In genomic region chr21:20856926-20857325, GRCh38 we compare ENCODE assay signal across 18 cellular contexts.
DNase-seq lines count a peak whose midpoint lies in the region; ATAC-seq and TF ChIP-seq lines count a peak whose summit lies in the region.
"Had no signal": no experiment of that assay in that cellular context is flagged by ENCODE, and none has a peak within 500 bp of the region (broad histone marks: within the 10 kb centered on the region; RNA-seq: fewer than 3 reads in every experiment).

No MANE protein-coding gene starts in this region.

- 0 out of 2 replicates have a peak overlapping the region, but pooled peaks have one; percentile 48 for H2AFZ ChIP-seq in PC-3 (ENCODE audit: low read length)

- TF ChIP-seq POLR2A in right lobe of liver (IDR thresholded peaks at IDR 0.05), result no peak

- DNase-seq in HUDEP-2 (lab: John Stamatoyannopoulos, UW; ENCODE audit: unreplicated experiment in 76 of 76) (peak in 53 of 76 experiments; percentile 3 to 89 (median 52)), NCI-H2029 treated with DMSO at 0.1 percent for 48 hours (lab: John Stamatoyannopoulos, UW) (peak; percentile 96), PC-3 (no peak), right lobe of liver (no peak), NCI-H2227 (lab: John Stamatoyannopoulos, UW; ENCODE audit: unreplicated experiment) (no peak), NCI-H526 treated with DMSO at 0.1 percent for 48 hours (lab: John Stamatoyannopoulos, UW) (no peak), mesenteric fat pad (ENCODE audit: low spot score) (no peak)
- DNase-seq: activated CD4-positive, alpha-beta T cell treated with anti-CD3 and anti-CD28 coated beads for 36 hours; activated CD8-positive, alpha-beta memory T cell treated with anti-CD3 and anti-CD28 coated beads, Interleukin-2, amount 50 U/mL, for 4 hours; anterior cingulate cortex; Calu3; GF-D8; NK-92 treated with Interleukin-12 subunit alpha and Interleukin-12 subunit beta, amount 100 ng/mL, for 24 hours; SIG-M5; sigmoid colon; stimulated activated CD4-positive, alpha-beta T cell treated with anti-CD3 and anti-CD28 coated beads, Interleukin-2, amount 100 ng/mL, for 24 hours had no signal

- no peak overlapping the region for H3K4me3 ChIP-seq in PC-3 (ENCODE audit: low read length)
- no peak overlapping the region for H3K4me3 ChIP-seq in right lobe of liver
- H3K4me3 ChIP-seq: HAP-1, sigmoid colon, suprapubic skin had no signal

- H3K9me3 ChIP-seq in PC-3 (ENCODE audit: low read length) (no peaks in the 10 kb centered on the region), right lobe of liver (no peaks in the 10 kb centered on the region)
- H3K9me3 ChIP-seq: HAP-1, sigmoid colon, suprapubic skin had no signal

- no peaks in the 10 kb centered on the region for H3K79me2 ChIP-seq in PC-3 (ENCODE audit: low read length)

- no peak for TF ChIP-seq CTCF in PC-3 (conservative IDR thresholded peaks at IDR 0.05; ENCODE audit: low read depth, low read length)
- no peak for TF ChIP-seq CTCF in right lobe of liver (IDR thresholded peaks at IDR 0.05)

- H3F3A ChIP-seq in PC-3 (ENCODE audit: low read length, unreplicated experiment), result no peaks in the 10 kb centered on the region

- 10% methylated on average over 5 of the region's 5 CpGs for WGBS in right lobe of liver (ENCODE audit: insufficient coverage, low coverage, low lambda C conversion rate, missing lambda C conversion rate)

- CTCF ChIA-PET in PC-3 (lab: Charles Lee), result no interaction called here

- H3K9me2 ChIP-seq in PC-3 (replicated peaks; ENCODE audit: low read length), result no peaks in the 10 kb centered on the region

- H3K4me1 ChIP-seq in PC-3 (ENCODE audit: insufficient read depth, low read length) (no peaks in the 10 kb centered on the region), right lobe of liver (no peaks in the 10 kb centered on the region)
- H3K4me1 ChIP-seq: HAP-1, sigmoid colon, suprapubic skin had no signal

- H3K27ac ChIP-seq in PC-3 (ENCODE audit: low read length) (no peak overlapping the region), right lobe of liver (no peak overlapping the region)
- H3K27ac ChIP-seq: sigmoid colon, suprapubic skin had no signal

- H3K36me3 ChIP-seq in PC-3 (ENCODE audit: low read depth, low read length) (no peaks in the 10 kb centered on the region; the same call in 1 of the 2 replicates), right lobe of liver (no peaks in the 10 kb centered on the region)
- H3K36me3 ChIP-seq: HAP-1, sigmoid colon, suprapubic skin had no signal

- POLR2A ChIA-PET in PC-3 (lab: Charles Lee; ENCODE audit: unreplicated experiment), result no interaction called here

- ATAC-seq in PC-3 (no peak), right lobe of liver (peak; percentile 24 to 85 (median 82))
- ATAC-seq: activated CD4-positive, alpha-beta T cell treated with anti-CD3 and anti-CD28 coated beads for 36 hours had no signal

- H3K27me3 ChIP-seq in PC-3 (ENCODE audit: low read length), result no peaks in the 10 kb centered on the region
- H3K27me3 ChIP-seq in right lobe of liver, result no peaks in the 10 kb centered on the region
- H3K27me3 ChIP-seq: sigmoid colon, suprapubic skin had no signal

- no TSS peak for BruUV-seq in PC-3 (replicated peaks; lab: Mats Ljungman, UMichigan)

- H3K4me2 ChIP-seq in PC-3 (ENCODE audit: low read length), result 0 out of 2 replicates have a peak overlapping the region, but pooled peaks have one; percentile 26

- H3K9ac ChIP-seq in PC-3 (ENCODE audit: low read length), result no peak overlapping the region

- intact Hi-C loops in PC-3 (cut with micrococcal nuclease), result no loop called here
- intact Hi-C loops in right lobe of liver (cut with DNase I), result no loop called here

- H4K20me1 ChIP-seq in PC-3 (ENCODE audit: low read length), result no peaks in the 10 kb centered on the region

Comparison
In these comparisons a context has a peak if more than half of its experiments do, and no peak if none do; other contexts are left out.
1. DNase-seq: peak in HUDEP-2 (53 of 76) and NCI-H2029 treated with DMSO at 0.1 percent for 48 hours (single experiment); none in PC-3 (single experiment), right lobe of liver (0 of 3), NCI-H2227 (single experiment), NCI-H526 treated with DMSO at 0.1 percent for 48 hours (single experiment) and mesenteric fat pad (single experiment).